In the genomic region with DNA sequence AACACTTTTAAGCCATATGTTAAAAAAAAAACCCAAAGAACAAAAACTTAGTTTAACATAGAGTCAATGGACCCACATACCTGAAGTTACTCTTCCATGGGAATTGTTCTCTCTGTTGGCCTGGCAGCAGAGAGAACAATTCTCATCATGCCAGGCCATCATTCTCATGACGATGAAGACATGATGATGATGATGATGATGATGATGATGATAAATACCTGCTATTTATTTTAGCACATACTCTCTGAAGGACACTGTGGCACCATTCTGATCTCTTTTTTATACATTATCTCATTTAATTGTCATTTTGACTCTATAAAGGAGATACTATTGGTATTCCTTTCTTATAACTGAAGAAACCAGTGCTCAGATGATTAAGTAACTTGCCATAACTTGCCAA, we compare ENCODE assay signal across 36 cellular contexts.
"Had no signal": no experiment of that assay in that cellular context is flagged by ENCODE, and none has a peak within 500 bp of the region (broad histone marks: within the 10 kb centered on the region; RNA-seq: fewer than 3 reads in every experiment).

No MANE protein-coding gene starts in this region.

- H3K36me3 ChIP-seq: ascending aorta had no signal

- H3K4me1 ChIP-seq: ascending aorta had no signal

- H3K4me3 ChIP-seq: ascending aorta had no signal

- DNase-seq: activated B cell treated with CpG ODN at 0.5 μM for 24 hours; activated CD4-positive, alpha-beta memory T cell treated with anti-CD3 and anti-CD28 coated beads for 36 hours; activated CD4-positive, alpha-beta T cell treated with anti-CD3 and anti-CD28 coated beads for 4 hours; activated CD4-positive, alpha-beta T cell treated with anti-CD3 and anti-CD28 coated beads, Interleukin-2, amount 10 ng/mL, durations not matched to agents 24 days and 14 days; activated CD4-positive, alpha-beta T cell treated with anti-CD3 and anti-CD28 coated beads, Interleukin-2, amount 50 U/mL, for 1 hour; activated CD4-positive, alpha-beta T cell treated with anti-CD3 and anti-CD28 coated beads, Interleukin-2, amount 50 U/mL, for 4 hours; activated CD4-positive, CD25-positive, alpha-beta regulatory T cell treated with anti-CD3 and anti-CD28 coated beads, Interleukin-2, amount 50 U/mL, for 72 hours; activated CD8-positive, alpha-beta memory T cell treated with anti-CD3 and anti-CD28 coated beads, Interleukin-2, amount 50 U/mL, for 4 hours; activated CD8-positive, alpha-beta T cell treated with anti-CD3 and anti-CD28 coated beads for 36 hours; activated effector memory CD4-positive, alpha-beta T cell treated with Interleukin-2 at 50 U/mL for 16 hours; activated gamma-delta T cell; activated naive CD4-positive, alpha-beta T cell treated with anti-CD3 and anti-CD28 coated beads, Interleukin-2, amount 10 ng/mL, durations not matched to agents 7 days and 5 days; activated naive CD4-positive, alpha-beta T cell treated with Interleukin-2 at 50 U/mL for 16 hours; activated naive CD8-positive, alpha-beta T cell treated with anti-CD3 and anti-CD28 coated beads, Interleukin-2, amount 10 ng/mL, durations not matched to agents 7 days and 5 days; activated naive CD8-positive, alpha-beta T cell treated with anti-CD3 and anti-CD28 coated beads, Interleukin-2, amount 50 U/mL, for 24 hours; activated T-cell treated with anti-CD3 and anti-CD28 coated beads for 4 hours; activated T-cell treated with anti-CD3 and anti-CD28 coated beads, Interleukin-2, amount 50 U/mL, for 1 hour; activated T-cell treated with anti-CD3 and anti-CD28 coated beads, Interleukin-2, amount 50 U/mL, for 4 hours; activated T-cell treated with anti-CD3 and anti-CD28 coated beads, Interleukin-2, amount 50 U/mL, for 72 hours; amygdala; anterior cingulate cortex; caudate nucleus; cerebellar nuclear complex; T-helper 1 cell; T-helper 2 cell; T-helper 9 cell had no signal

- H3K27me3 Mint-ChIP-seq: activated B cell treated with CpG ODN at 0.5 μM for 24 hours; activated CD4-positive, alpha-beta memory T cell treated with anti-CD3 and anti-CD28 coated beads for 36 hours; activated CD4-positive, alpha-beta T cell treated with anti-CD3 and anti-CD28 coated beads, Interleukin-2, amount 10 ng/mL, durations not matched to agents 24 days and 14 days; activated CD8-positive, alpha-beta T cell treated with anti-CD3 and anti-CD28 coated beads for 36 hours; activated naive CD4-positive, alpha-beta T cell treated with anti-CD3 and anti-CD28 coated beads, Interleukin-2, amount 10 ng/mL, durations not matched to agents 7 days and 5 days; activated naive CD4-positive, alpha-beta T cell treated with anti-CD3 and anti-CD28 coated beads, Interleukin-2, amount 50 U/mL, for 24 hours; activated naive CD8-positive, alpha-beta T cell; activated naive CD8-positive, alpha-beta T cell treated with anti-CD3 and anti-CD28 coated beads, Interleukin-2, amount 10 ng/mL, durations not matched to agents 7 days and 5 days; activated naive CD8-positive, alpha-beta T cell treated with anti-CD3 and anti-CD28 coated beads, Interleukin-2, amount 50 U/mL, for 24 hours; activated T-helper 17 cell treated with anti-CD3 and anti-CD28 coated beads, Interleukin-2, amount 50 U/mL, for 72 hours; brain; central memory CD8-positive, alpha-beta T cell had no signal

- H3K27me3 ChIP-seq: ascending aorta had no signal

- H3K4me1 Mint-ChIP-seq: activated B cell treated with CpG ODN at 0.5 μM for 24 hours; activated CD4-positive, alpha-beta T cell treated with anti-CD3 and anti-CD28 coated beads, Interleukin-2, amount 10 ng/mL, durations not matched to agents 24 days and 14 days; activated naive CD4-positive, alpha-beta T cell treated with anti-CD3 and anti-CD28 coated beads, Interleukin-2, amount 10 ng/mL, durations not matched to agents 7 days and 5 days; activated naive CD4-positive, alpha-beta T cell treated with anti-CD3 and anti-CD28 coated beads, Interleukin-2, amount 50 U/mL, for 24 hours; activated naive CD8-positive, alpha-beta T cell treated with anti-CD3 and anti-CD28 coated beads, Interleukin-2, amount 10 ng/mL, durations not matched to agents 7 days and 5 days; activated naive CD8-positive, alpha-beta T cell treated with anti-CD3 and anti-CD28 coated beads, Interleukin-2, amount 50 U/mL, for 24 hours; activated T-helper 17 cell treated with anti-CD3 and anti-CD28 coated beads, Interleukin-2, amount 50 U/mL, for 72 hours; central memory CD8-positive, alpha-beta T cell had no signal

- ATAC-seq: activated CD8-positive, alpha-beta T cell treated with anti-CD3 and anti-CD28 coated beads for 36 hours; activated naive CD8-positive, alpha-beta T cell treated with anti-CD3 and anti-CD28 coated beads, Interleukin-2, amount 50 U/mL, for 24 hours; activated T-cell treated with anti-CD3 and anti-CD28 coated beads, Interleukin-2, amount 50 U/mL, for 4 hours; activated T-cell treated with anti-CD3 and anti-CD28 coated beads, Interleukin-2, amount 50 U/mL, for 72 hours; activated T-helper 17 cell treated with anti-CD3 and anti-CD28 coated beads, Interleukin-2, amount 50 U/mL, for 72 hours had no signal

- H3K4me3 Mint-ChIP-seq: activated B cell treated with CpG ODN at 0.5 μM for 24 hours; activated CD4-positive, alpha-beta memory T cell treated with anti-CD3 and anti-CD28 coated beads for 36 hours; activated CD4-positive, alpha-beta T cell treated with anti-CD3 and anti-CD28 coated beads, Interleukin-2, amount 10 ng/mL, durations not matched to agents 24 days and 14 days; activated CD8-positive, alpha-beta T cell treated with anti-CD3 and anti-CD28 coated beads for 36 hours; activated naive CD4-positive, alpha-beta T cell treated with anti-CD3 and anti-CD28 coated beads, Interleukin-2, amount 10 ng/mL, durations not matched to agents 7 days and 5 days; activated naive CD4-positive, alpha-beta T cell treated with anti-CD3 and anti-CD28 coated beads, Interleukin-2, amount 50 U/mL, for 24 hours; activated naive CD8-positive, alpha-beta T cell; activated naive CD8-positive, alpha-beta T cell treated with anti-CD3 and anti-CD28 coated beads, Interleukin-2, amount 10 ng/mL, durations not matched to agents 7 days and 5 days; activated naive CD8-positive, alpha-beta T cell treated with anti-CD3 and anti-CD28 coated beads, Interleukin-2, amount 50 U/mL, for 24 hours; activated T-cell treated with anti-CD3 and anti-CD28 coated beads, Interleukin-2, amount 50 U/mL, for 4 hours; activated T-cell treated with anti-CD3 and anti-CD28 coated beads, Interleukin-2, amount 50 U/mL, for 72 hours; activated T-helper 1 cell treated with anti-CD3 and anti-CD28 coated beads, Interleukin-12 subunit alpha, Interleukin-12 subunit beta, Interleukin-2, Interleukin-4 antibody, amounts not matched to agents 30 ng/mL and 10 ng/mL and 1 ng/mL, durations not matched to agents 14 hours and 24 hours and 36 hours; activated T-helper 17 cell treated with anti-CD3 and anti-CD28 coated beads, Interleukin-2, amount 50 U/mL, for 72 hours; brain; central memory CD8-positive, alpha-beta T cell; T-helper 1 cell treated with Interleukin-12 subunit alpha and Interleukin-12 subunit beta and Interleukin-4 antibody, amounts not matched to agents 30 μg/mL and 1 μg/mL, for 36 hours; T-helper 2 cell treated with Interferon-gamma antibody and Interleukin-4, amounts not matched to agents 5 μg/mL and 100 μg/mL, for 36 hours had no signal

- H3K27ac Mint-ChIP-seq: activated B cell treated with CpG ODN at 0.5 μM for 24 hours; activated CD4-positive, alpha-beta memory T cell treated with anti-CD3 and anti-CD28 coated beads for 36 hours; activated CD4-positive, alpha-beta T cell treated with anti-CD3 and anti-CD28 coated beads, Interleukin-2, amount 10 ng/mL, durations not matched to agents 24 days and 14 days; activated CD8-positive, alpha-beta T cell treated with anti-CD3 and anti-CD28 coated beads for 36 hours; activated naive CD4-positive, alpha-beta T cell treated with anti-CD3 and anti-CD28 coated beads, Interleukin-2, amount 10 ng/mL, durations not matched to agents 7 days and 5 days; activated naive CD4-positive, alpha-beta T cell treated with anti-CD3 and anti-CD28 coated beads, Interleukin-2, amount 50 U/mL, for 24 hours; activated naive CD8-positive, alpha-beta T cell; activated naive CD8-positive, alpha-beta T cell treated with anti-CD3 and anti-CD28 coated beads, Interleukin-2, amount 10 ng/mL, durations not matched to agents 7 days and 5 days; activated naive CD8-positive, alpha-beta T cell treated with anti-CD3 and anti-CD28 coated beads, Interleukin-2, amount 50 U/mL, for 24 hours; activated T-cell treated with anti-CD3 and anti-CD28 coated beads, Interleukin-2, amount 50 U/mL, for 72 hours; activated T-helper 1 cell treated with anti-CD3 and anti-CD28 coated beads, Interleukin-12 subunit alpha, Interleukin-12 subunit beta, Interleukin-2, Interleukin-4 antibody, amounts not matched to agents 30 ng/mL and 10 ng/mL and 1 ng/mL, durations not matched to agents 14 hours and 24 hours and 36 hours; activated T-helper 17 cell treated with anti-CD3 and anti-CD28 coated beads, Interleukin-2, amount 50 U/mL, for 72 hours; brain; T-helper 1 cell treated with Interleukin-12 subunit alpha and Interleukin-12 subunit beta and Interleukin-4 antibody, amounts not matched to agents 30 μg/mL and 1 μg/mL, for 36 hours; T-helper 2 cell treated with Interferon-gamma antibody and Interleukin-4, amounts not matched to agents 5 μg/mL and 100 μg/mL, for 36 hours had no signal

- H3K9me3 ChIP-seq: ascending aorta had no signal

- H3K9me3 Mint-ChIP-seq: activated B cell treated with CpG ODN at 0.5 μM for 24 hours; activated CD4-positive, alpha-beta memory T cell treated with anti-CD3 and anti-CD28 coated beads for 36 hours; activated CD4-positive, alpha-beta T cell treated with anti-CD3 and anti-CD28 coated beads, Interleukin-2, amount 10 ng/mL, durations not matched to agents 24 days and 14 days; activated naive CD4-positive, alpha-beta T cell treated with anti-CD3 and anti-CD28 coated beads, Interleukin-2, amount 10 ng/mL, durations not matched to agents 7 days and 5 days; activated naive CD4-positive, alpha-beta T cell treated with anti-CD3 and anti-CD28 coated beads, Interleukin-2, amount 50 U/mL, for 24 hours; activated naive CD8-positive, alpha-beta T cell treated with anti-CD3 and anti-CD28 coated beads, Interleukin-2, amount 10 ng/mL, durations not matched to agents 7 days and 5 days; activated naive CD8-positive, alpha-beta T cell treated with anti-CD3 and anti-CD28 coated beads, Interleukin-2, amount 50 U/mL, for 24 hours; activated T-cell treated with anti-CD3 and anti-CD28 coated beads, Interleukin-2, amount 50 U/mL, for 4 hours; activated T-cell treated with anti-CD3 and anti-CD28 coated beads, Interleukin-2, amount 50 U/mL, for 72 hours; activated T-helper 1 cell treated with anti-CD3 and anti-CD28 coated beads, Interleukin-12 subunit alpha, Interleukin-12 subunit beta, Interleukin-2, Interleukin-4 antibody, amounts not matched to agents 30 ng/mL and 10 ng/mL and 1 ng/mL, durations not matched to agents 14 hours and 24 hours and 36 hours; brain; central memory CD8-positive, alpha-beta T cell; T-helper 1 cell treated with Interleukin-12 subunit alpha and Interleukin-12 subunit beta and Interleukin-4 antibody, amounts not matched to agents 30 μg/mL and 1 μg/mL, for 36 hours; T-helper 2 cell treated with Interferon-gamma antibody and Interleukin-4, amounts not matched to agents 5 μg/mL and 100 μg/mL, for 36 hours had no signal

- H3K36me3 Mint-ChIP-seq: activated CD4-positive, alpha-beta memory T cell treated with anti-CD3 and anti-CD28 coated beads for 36 hours; activated naive CD4-positive, alpha-beta T cell treated with anti-CD3 and anti-CD28 coated beads, Interleukin-2, amount 10 ng/mL, durations not matched to agents 7 days and 5 days; activated naive CD4-positive, alpha-beta T cell treated with anti-CD3 and anti-CD28 coated beads, Interleukin-2, amount 50 U/mL, for 24 hours; activated naive CD8-positive, alpha-beta T cell; activated naive CD8-positive, alpha-beta T cell treated with anti-CD3 and anti-CD28 coated beads, Interleukin-2, amount 10 ng/mL, durations not matched to agents 7 days and 5 days; brain had no signal

- H3K27ac ChIP-seq: ascending aorta, VCaP had no signal
